Comparison of ENCODE assay signal across 12 cellular contexts in the genomic region with DNA sequence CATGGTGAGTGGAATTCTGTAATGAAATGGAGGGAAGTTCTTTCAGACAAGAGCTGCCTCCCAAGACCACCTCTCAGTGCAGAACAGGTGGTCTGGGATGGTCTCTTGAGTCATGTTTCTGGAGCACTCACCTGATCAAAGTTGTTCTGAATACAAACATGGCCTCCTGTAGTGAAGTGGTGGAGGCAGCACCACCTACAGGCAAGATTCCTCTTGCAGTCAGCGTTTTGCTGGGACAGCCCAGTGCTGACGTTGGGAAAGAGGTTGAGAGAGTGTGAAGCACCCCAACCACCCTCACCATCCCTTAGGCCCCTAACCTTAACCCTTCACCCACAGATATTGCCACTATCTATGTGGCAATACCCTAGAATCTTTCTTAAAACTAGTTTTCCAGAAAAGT.
DNase-seq lines count a peak whose midpoint lies in the region; ATAC-seq, FAIRE-seq and TF ChIP-seq lines count a peak whose summit lies in the region.
"Had no signal": no experiment of that assay in that cellular context is flagged by ENCODE, and none has a peak within 500 bp of the region (broad histone marks: within the 10 kb centered on the region; RNA-seq: fewer than 3 reads in every experiment).

No MANE protein-coding gene starts in this region.

- peak; percentile 53 for ATAC-seq in GM18511 (IDR thresholded peaks at IDR 0.05; ENCODE audit: unreplicated experiment)
- ATAC-seq: T-cell had no signal

- H3K4me3 ChIP-seq in BE2C (ENCODE audit: low read depth, low read length) (no peak overlapping the region), OCI-LY1 (ENCODE audit: low read depth, low read length, poor library complexity, severe bottlenecking) (no peak overlapping the region), kidney (ENCODE audit: low read length in 2 of 2) (no peak overlapping the region), vagina (no peak overlapping the region)
- H3K4me3 ChIP-seq: tibial nerve had no signal

- no peak for TF ChIP-seq POLR2A in vagina (IDR thresholded peaks at IDR 0.05)

- FAIRE-seq in kidney (lab: Jason Lieb, UNC) = no peak

- H3K9me3 ChIP-seq in BE2C = no peaks in the 10 kb centered on the region
- no peaks in the 10 kb centered on the region for H3K9me3 ChIP-seq in OCI-LY1 (ENCODE audit: low read length)
- no peaks in the 10 kb centered on the region for H3K9me3 ChIP-seq in kidney (ENCODE audit: control insufficient read depth in 1 of 2, low read length in 2 of 2)
- no peaks in the 10 kb centered on the region for H3K9me3 ChIP-seq in vagina
- H3K9me3 ChIP-seq: Caco-2, tibial nerve had no signal

- H3K79me2 ChIP-seq in OCI-LY1 (ENCODE audit: insufficient read depth, low read length) = no peaks in the 10 kb centered on the region

- no peaks in the 10 kb centered on the region for H4K20me1 ChIP-seq in OCI-LY1 (ENCODE audit: insufficient read depth, low read length)

- no peak overlapping the region for H2AFZ ChIP-seq in OCI-LY1 (ENCODE audit: low read length)

- H3K27me3 ChIP-seq in BE2C (no peaks in the 10 kb centered on the region), OCI-LY1 (ENCODE audit: insufficient read depth, low read length) (no peaks in the 10 kb centered on the region), vagina (no peaks in the 10 kb centered on the region)
- H3K27me3 ChIP-seq: tibial nerve had no signal

- intact Hi-C loops in kidney (cut with DNase I) (no loop called here), vagina (cut with DNase I) (no loop called here)

- no peak overlapping the region for H3K27ac ChIP-seq in OCI-LY1 (ENCODE audit: low read depth, low read length, poor library complexity, severe bottlenecking)
- no peak overlapping the region for H3K27ac ChIP-seq in kidney (ENCODE audit: low read depth in 2 of 2, low read length in 2 of 2)
- H3K27ac ChIP-seq in vagina = no peak overlapping the region
- H3K27ac ChIP-seq: tibial nerve had no signal

- H3K36me3 ChIP-seq in BE2C (no peaks in the 10 kb centered on the region), OCI-LY1 (ENCODE audit: insufficient read depth, low read length) (no peaks in the 10 kb centered on the region), kidney (ENCODE audit: control insufficient read depth in 1 of 2, insufficient read depth in 2 of 2, low read length in 2 of 2) (no peaks in the 10 kb centered on the region), vagina (no peaks in the 10 kb centered on the region)
- H3K36me3 ChIP-seq: tibial nerve had no signal

- peak; percentile 43 for DNase-seq in BE2C
- DNase-seq in kidney = no peak
- no peak for DNase-seq in vagina (ENCODE audit: extremely low spot score in 2 of 2)
- DNase-seq in NCI-H2029 treated with DMSO at 0.1 percent for 48 hours (lab: John Stamatoyannopoulos, UW) = no peak
- no peak for DNase-seq in retina
- no peak for DNase-seq in ecto neural progenitor cell (ENCODE audit: low spot score)
- DNase-seq: NCI-H2081, T-cell had no signal

- H3K9ac ChIP-seq in OCI-LY1 (ENCODE audit: low read length) (no peak overlapping the region), kidney (ENCODE audit: low read length in 2 of 2) (no peak overlapping the region)

- H3K4me2 ChIP-seq in OCI-LY1 (ENCODE audit: low read length) = no peak overlapping the region

- H3K4me1 ChIP-seq in BE2C = peaks cover 28% of the 10 kb centered on the region
- no peaks in the 10 kb centered on the region for H3K4me1 ChIP-seq in OCI-LY1 (ENCODE audit: insufficient read depth, low read length, severe bottlenecking)
- no peaks in the 10 kb centered on the region for H3K4me1 ChIP-seq in kidney (ENCODE audit: control insufficient read depth in 1 of 2, insufficient read depth in 1 of 2, low read depth in 1 of 2, low read length in 2 of 2)
- H3K4me1 ChIP-seq in vagina = no peaks in the 10 kb centered on the region
- H3K4me1 ChIP-seq: Caco-2, tibial nerve had no signal

- no peaks in the 10 kb centered on the region for H3F3A ChIP-seq in OCI-LY1 (ENCODE audit: insufficient read depth, low read length)

- TF ChIP-seq CTCF in BE2C (IDR thresholded peaks at IDR 0.05; ENCODE audit: low read depth, low read length) (peak; percentile 72), OCI-LY1 (IDR thresholded peaks at IDR 0.05; ENCODE audit: low read length) (peak; percentile 56; the same call in 1 of the 2 replicates), kidney (IDR thresholded peaks at IDR 0.05; ENCODE audit: borderline replicate concordance, extremely low read depth, insufficient read depth) (peak; percentile 32), vagina (IDR thresholded peaks at IDR 0.05) (no peak)

- H3K9me2 ChIP-seq in OCI-LY1 (ENCODE audit: low read depth, low read length) = no peaks in the 10 kb centered on the region

Comparison
In these comparisons a context has a peak if more than half of its experiments do, and no peak if none do; other contexts are left out.
1. CTCF ChIP-seq: peak in BE2C (single experiment), OCI-LY1 (single experiment) and kidney (single experiment); none in vagina (0 of 3).